Comparison of ENCODE assay signal across 2 cellular contexts in the genomic region with DNA sequence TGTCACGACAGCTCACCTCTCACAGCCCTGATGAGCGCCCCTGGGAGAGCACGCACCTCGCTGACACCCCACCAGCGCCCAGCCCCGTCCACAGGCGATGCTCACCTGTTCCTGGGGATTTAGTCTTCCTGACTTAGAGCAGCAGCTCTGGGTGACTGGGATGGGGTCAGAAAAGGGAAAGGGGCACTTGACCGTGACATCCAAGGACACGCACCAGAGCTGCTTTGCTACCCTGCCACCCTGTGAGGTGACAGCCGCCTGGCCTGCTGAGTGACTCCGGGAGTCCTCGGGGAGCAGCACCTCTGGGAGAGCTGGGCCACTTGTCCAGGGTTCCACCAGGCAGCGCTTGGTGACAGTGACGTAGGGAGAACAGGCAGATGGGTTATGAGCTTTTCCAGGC.
TF ChIP-seq lines count a peak whose summit lies in the region.

No MANE protein-coding gene starts in this region.

TF ChIP-seq in A549, 52 proteins besides CTCF, POLR2A, EP300 and RAD21 (continued from another document):
- TF ChIP-seq BHLHE40 (IDR thresholded peaks at IDR 0.05; ENCODE audit: low read depth, low read length) (no peak), NR3C1 (IDR thresholded peaks at IDR 0.05) (no peak), SMC3 (IDR thresholded peaks at IDR 0.05) (no peak), CBX2 (IDR thresholded peaks at IDR 0.05; ENCODE audit: borderline replicate concordance, low read depth) (no peak), USF2 (IDR thresholded peaks at IDR 0.05) (no peak), FOSL2 (IDR thresholded peaks at IDR 0.05) (no peak), FOSL2 (CRISPR knock-in tag; IDR thresholded peaks at IDR 0.05) (no peak), NPAS2 (CRISPR knock-in tag; IDR thresholded peaks at IDR 0.05; ENCODE audit: borderline replicate concordance) (no peak), GATA3 (IDR thresholded peaks at IDR 0.05; ENCODE audit: borderline replicate concordance) (no peak), MAZ (IDR thresholded peaks at IDR 0.05; ENCODE audit: borderline replicate concordance, low read depth, low read length) (no peak), POLR2AphosphoS2 (conservative IDR thresholded peaks at IDR 0.05; ENCODE audit: low read length) (no peak), CHD2 (IDR thresholded peaks at IDR 0.05; ENCODE audit: low read length, partially characterized antibody) (no peak), PBX3 (IDR thresholded peaks at IDR 0.05) (no peak), ZFP36 (IDR thresholded peaks at IDR 0.05; ENCODE audit: borderline replicate concordance, partially characterized antibody) (no peak)
- TF ChIP-seq, protein P1, sequence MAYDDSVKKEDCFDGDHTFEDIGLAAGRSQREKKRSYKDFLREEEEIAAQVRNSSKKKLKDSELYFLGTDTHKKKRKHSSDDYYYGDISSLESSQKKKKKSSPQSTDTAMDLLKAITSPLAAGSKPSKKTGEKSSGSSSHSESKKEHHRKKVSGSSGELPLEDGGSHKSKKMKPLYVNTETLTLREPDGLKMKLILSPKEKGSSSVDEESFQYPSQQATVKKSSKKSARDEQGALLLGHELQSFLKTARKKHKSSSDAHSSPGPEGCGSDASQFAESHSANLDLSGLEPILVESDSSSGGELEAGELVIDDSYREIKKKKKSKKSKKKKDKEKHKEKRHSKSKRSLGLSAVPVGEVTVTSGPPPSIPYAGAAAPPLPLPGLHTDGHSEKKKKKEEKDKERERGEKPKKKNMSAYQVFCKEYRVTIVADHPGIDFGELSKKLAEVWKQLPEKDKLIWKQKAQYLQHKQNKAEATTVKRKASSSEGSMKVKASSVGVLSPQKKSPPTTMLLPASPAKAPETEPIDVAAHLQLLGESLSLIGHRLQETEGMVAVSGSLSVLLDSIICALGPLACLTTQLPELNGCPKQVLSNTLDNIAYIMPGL (CRISPR knock-in tag; IDR thresholded peaks at IDR 0.05; ENCODE audit: borderline replicate concordance) = no peak

TF ChIP-seq in H1, 55 proteins besides CTCF, POLR2A, EP300 and RAD21:
- TF ChIP-seq, protein P2, sequence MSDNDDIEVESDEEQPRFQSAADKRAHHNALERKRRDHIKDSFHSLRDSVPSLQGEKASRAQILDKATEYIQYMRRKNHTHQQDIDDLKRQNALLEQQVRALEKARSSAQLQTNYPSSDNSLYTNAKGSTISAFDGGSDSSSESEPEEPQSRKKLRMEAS (IDR thresholded peaks at IDR 0.05) = no peak
- TF ChIP-seq TEAD4 (IDR thresholded peaks at IDR 0.05; ENCODE audit: low read depth, low read length) (no peak), SP2 (IDR thresholded peaks at IDR 0.05; ENCODE audit: low read length) (no peak), JUN (IDR thresholded peaks at IDR 0.05; ENCODE audit: low read depth, low read length) (no peak), EGR1 (IDR thresholded peaks at IDR 0.05; ENCODE audit: borderline replicate concordance, low read depth, low read length) (no peak), JUND (IDR thresholded peaks at IDR 0.05; ENCODE audit: low read length) (no peak), HDAC6 (IDR thresholded peaks at IDR 0.05; ENCODE audit: low read depth, low read length) (no peak), ZNF274 (IDR thresholded peaks at IDR 0.05; ENCODE audit: borderline replicate concordance, extremely low read depth, low read length) (no peak), TCF12 (IDR thresholded peaks at IDR 0.05; ENCODE audit: low read depth, low read length) (no peak), SRF (IDR thresholded peaks at IDR 0.05; ENCODE audit: low read depth, low read length) (no peak), RNF2 (IDR thresholded peaks at IDR 0.05; ENCODE audit: borderline replicate concordance, low read depth, low read length, missing control alignments, poor library complexity, severe bottlenecking) (no peak), BACH1 (IDR thresholded peaks at IDR 0.05; ENCODE audit: low read length) (no peak), FOSL1 (IDR thresholded peaks at IDR 0.05; ENCODE audit: insufficient read depth, low read depth, low read length) (no peak), KDM4A (IDR thresholded peaks at IDR 0.05; ENCODE audit: low read depth, low read length, severe bottlenecking) (no peak), TBP (IDR thresholded peaks at IDR 0.05; ENCODE audit: low read depth, low read length) (no peak), SIX5 (IDR thresholded peaks at IDR 0.05; ENCODE audit: low read depth, low read length) (no peak)
